1 cellular context compared by ENCODE assay signal in the genomic region with DNA sequence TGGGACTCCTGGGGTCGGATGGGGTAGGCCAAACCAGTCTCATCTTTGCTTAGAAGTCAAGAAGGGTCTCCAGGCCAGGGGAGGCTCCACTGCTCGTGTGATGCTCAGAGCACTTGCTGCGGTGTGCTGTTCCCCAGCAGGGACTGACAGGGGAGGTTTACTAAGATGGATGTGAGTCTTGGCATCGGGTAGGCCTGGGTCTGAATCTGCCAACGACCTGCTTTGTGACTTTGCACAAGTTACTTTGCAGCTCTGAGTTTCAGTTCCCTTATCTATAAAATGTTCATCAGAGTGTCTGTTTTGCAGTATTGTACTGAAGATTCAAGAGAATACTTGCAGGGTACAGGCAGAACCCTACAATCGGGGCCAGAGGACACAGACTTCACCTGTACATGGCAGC.
TF ChIP-seq lines count a peak whose summit lies in the region.

No MANE protein-coding gene starts in this region.

TF ChIP-seq in SK-N-SH, 30 proteins besides CTCF, POLR2A, EP300 and RAD21 (continued from another document):
- TF ChIP-seq, protein P1, sequence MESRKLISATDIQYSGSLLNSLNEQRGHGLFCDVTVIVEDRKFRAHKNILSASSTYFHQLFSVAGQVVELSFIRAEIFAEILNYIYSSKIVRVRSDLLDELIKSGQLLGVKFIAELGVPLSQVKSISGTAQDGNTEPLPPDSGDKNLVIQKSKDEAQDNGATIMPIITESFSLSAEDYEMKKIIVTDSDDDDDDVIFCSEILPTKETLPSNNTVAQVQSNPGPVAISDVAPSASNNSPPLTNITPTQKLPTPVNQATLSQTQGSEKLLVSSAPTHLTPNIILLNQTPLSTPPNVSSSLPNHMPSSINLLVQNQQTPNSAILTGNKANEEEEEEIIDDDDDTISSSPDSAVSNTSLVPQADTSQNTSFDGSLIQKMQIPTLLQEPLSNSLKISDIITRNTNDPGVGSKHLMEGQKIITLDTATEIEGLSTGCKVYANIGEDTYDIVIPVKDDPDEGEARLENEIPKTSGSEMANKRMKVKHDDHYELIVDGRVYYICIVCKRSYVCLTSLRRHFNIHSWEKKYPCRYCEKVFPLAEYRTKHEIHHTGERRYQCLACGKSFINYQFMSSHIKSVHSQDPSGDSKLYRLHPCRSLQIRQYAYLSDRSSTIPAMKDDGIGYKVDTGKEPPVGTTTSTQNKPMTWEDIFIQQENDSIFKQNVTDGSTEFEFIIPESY (IDR thresholded peaks at IDR 0.05; ENCODE audit: borderline replicate concordance, low read depth), result no peak
- no peak for TF ChIP-seq ELF1 (IDR thresholded peaks at IDR 0.05)
- no peak for TF ChIP-seq FOXM1 (IDR thresholded peaks at IDR 0.05; ENCODE audit: low read depth)
- TF ChIP-seq, protein P2, sequence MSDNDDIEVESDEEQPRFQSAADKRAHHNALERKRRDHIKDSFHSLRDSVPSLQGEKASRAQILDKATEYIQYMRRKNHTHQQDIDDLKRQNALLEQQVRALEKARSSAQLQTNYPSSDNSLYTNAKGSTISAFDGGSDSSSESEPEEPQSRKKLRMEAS (IDR thresholded peaks at IDR 0.05; ENCODE audit: low read depth), result no peak
